Comparison of ENCODE assay signal across 19 cellular contexts in the genomic region with DNA sequence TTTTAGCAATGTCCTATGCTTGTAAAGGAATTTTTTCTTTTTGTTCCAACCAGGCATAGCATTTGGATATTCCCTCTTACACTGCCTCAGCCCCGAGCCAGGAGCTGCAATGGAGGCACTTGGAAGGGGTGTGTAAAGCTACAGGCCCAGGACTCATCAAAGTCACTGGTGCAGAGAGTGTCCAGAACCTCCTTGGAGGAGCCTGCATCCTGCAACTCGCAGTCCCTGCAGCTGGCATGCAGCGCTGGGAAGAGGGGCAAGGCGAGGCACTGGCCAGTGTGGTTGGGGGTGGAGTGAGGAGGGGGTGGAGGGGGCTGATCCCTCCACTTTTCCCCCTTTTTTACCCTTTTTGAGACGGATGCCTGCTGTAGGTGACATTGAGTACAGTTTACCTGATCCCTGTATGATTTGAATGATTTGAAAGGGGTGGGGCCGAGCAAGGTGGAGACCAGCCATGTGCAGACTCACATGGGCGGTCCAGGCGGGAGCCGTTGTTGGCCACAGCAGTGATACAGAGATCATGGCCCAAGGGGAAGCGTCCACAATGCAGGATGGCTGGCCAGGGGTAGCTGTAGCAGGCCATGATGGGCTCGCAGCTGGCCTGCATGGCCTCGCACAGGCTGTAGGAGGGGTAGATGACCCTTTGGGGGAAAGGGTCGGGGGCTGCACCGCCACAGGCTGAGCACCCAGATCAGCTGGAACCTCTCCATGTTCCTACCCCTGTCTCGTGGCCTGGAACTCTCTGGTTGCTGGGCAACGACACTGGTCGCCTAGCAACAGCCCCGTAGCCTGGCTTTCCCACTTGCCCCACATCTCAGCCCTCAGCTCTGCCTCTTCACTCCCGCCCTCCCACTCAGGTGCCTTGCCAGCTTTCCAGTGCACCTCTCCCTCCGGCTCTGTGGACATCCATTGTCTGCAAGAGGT. TPM values are rescaled to one million over a fixed set of nuclear protein-coding genes. Genes with fewer than 3 reads are reported as not detected.
DNase-seq lines count a peak whose midpoint lies in the region; ATAC-seq lines count a peak whose summit lies in the region.
"Had no signal": no experiment of that assay in that cellular context is flagged by ENCODE, and none has a peak within 500 bp of the region (broad histone marks: within the 10 kb centered on the region; RNA-seq: fewer than 3 reads in every experiment).

No MANE protein-coding gene starts in this region.

- no peak overlapping the region for H2BK120ac ChIP-seq in mesenchymal stem cell (ENCODE audit: low read depth, low read length)

- no peak overlapping the region for H3K9ac ChIP-seq in mesenchymal stem cell (ENCODE audit: low read length)

- H3K9me3 ChIP-seq in mesenchymal stem cell (ENCODE audit: control insufficient read depth, low read length): no peaks in the 10 kb centered on the region
- H3K9me3 ChIP-seq: ascending aorta had no signal

- no peaks in the 10 kb centered on the region for H3K27me3 ChIP-seq in mesenchymal stem cell (ENCODE audit: control insufficient read depth in 1 of 2, insufficient read depth in 1 of 2, low read length in 2 of 2)
- H3K27me3 ChIP-seq: ascending aorta had no signal

- ATAC-seq in GM21390 (IDR thresholded peaks at IDR 0.05; ENCODE audit: unreplicated experiment): no peak
- ATAC-seq in HG03354 (IDR thresholded peaks at IDR 0.05; ENCODE audit: poor library complexity, severe bottlenecking, unreplicated experiment): no peak
- ATAC-seq: naive thymus-derived CD4-positive, alpha-beta T cell had no signal

- H2AK5ac ChIP-seq in mesenchymal stem cell (ENCODE audit: low read length, severe bottlenecking): no peak overlapping the region

- peak overlapping the region; percentile 88 for H3K27ac ChIP-seq in angular gyrus (ENCODE audit: low read depth, low read length)
- H3K27ac ChIP-seq in mesenchymal stem cell (ENCODE audit: low read length, poor library complexity, severe bottlenecking): no peak overlapping the region
- H3K27ac ChIP-seq: ascending aorta, C4-2B had no signal

- H3K23ac ChIP-seq in mesenchymal stem cell (ENCODE audit: low read length in 2 of 2): no peak overlapping the region

- peaks cover 24% of the 10 kb centered on the region for H3K79me1 ChIP-seq in mesenchymal stem cell (replicated peaks; ENCODE audit: low read length, poor library complexity, severe bottlenecking)

- H3K4me3 ChIP-seq in mesenchymal stem cell (ENCODE audit: insufficient read depth in 1 of 2, low read depth in 1 of 2, low read length in 2 of 2): no peak overlapping the region
- H3K4me3 ChIP-seq: ascending aorta had no signal

- H3K4me1 ChIP-seq in mesenchymal stem cell (ENCODE audit: control insufficient read depth, insufficient read depth, low read depth, low read length): peaks cover 10% of the 10 kb centered on the region
- H3K4me1 ChIP-seq: ascending aorta had no signal

- H2AFZ ChIP-seq in mesenchymal stem cell (ENCODE audit: low read depth, low read length): no peak overlapping the region

- no peak overlapping the region for H3K4me2 ChIP-seq in mesenchymal stem cell (ENCODE audit: low read length, poor library complexity, severe bottlenecking)

- no peak overlapping the region for H2BK12ac ChIP-seq in mesenchymal stem cell (ENCODE audit: low read length in 2 of 2)

- H3K36me3 ChIP-seq in mesenchymal stem cell (ENCODE audit: control insufficient read depth in 1 of 2, insufficient read depth in 2 of 2, low read depth in 1 of 2, low read length in 2 of 2): peaks cover 16 to 33% of the 10 kb centered on the region in 2 experiments

- no peak overlapping the region for H2BK5ac ChIP-seq in mesenchymal stem cell (ENCODE audit: low read depth, low read length, poor library complexity, severe bottlenecking)

- no peak overlapping the region for H3K18ac ChIP-seq in mesenchymal stem cell (ENCODE audit: low read depth in 1 of 2, low read length in 2 of 2)

- WGBS in mesenchymal stem cell: 90% methylated on average over 19 of the region's 20 CpGs

- H3K4ac ChIP-seq in mesenchymal stem cell (ENCODE audit: low read depth in 1 of 2, low read length in 2 of 2): no peak overlapping the region

- no peak overlapping the region for H4K91ac ChIP-seq in mesenchymal stem cell (ENCODE audit: low read length)

- DNase-seq in ELF-1 (ENCODE audit: low read depth, low spot score): peak; percentile 70
- peak; percentile 74 for DNase-seq in NCI-H2029 (lab: John Stamatoyannopoulos, UW)
- DNase-seq in midbrain (lab: John Stamatoyannopoulos, UW): peak; percentile 38
- DNase-seq in mesenchymal stem cell: no peak
- no peak for DNase-seq in mucosa of gallbladder (ENCODE audit: low spot score)
- DNase-seq: activated CD4-positive, alpha-beta T cell treated with anti-CD3 and anti-CD28 coated beads for 1 hour; activated T-cell treated with anti-CD3 and anti-CD28 coated beads, Interleukin-2, amount 50 U/mL, for 1 hour; effector CD8-positive, alpha-beta T cell; foreskin fibroblast; kidney; naive thymus-derived CD4-positive, alpha-beta T cell; NCI-H146; OCI-M1; SW 1271 had no signal

- no peak overlapping the region for H3K14ac ChIP-seq in mesenchymal stem cell (ENCODE audit: low read length in 2 of 2)

- no peak overlapping the region for H4K8ac ChIP-seq in mesenchymal stem cell (ENCODE audit: low read length)

- H2BK15ac ChIP-seq in mesenchymal stem cell (ENCODE audit: low read depth, poor library complexity, severe bottlenecking): no peak overlapping the region

RNA-seq across cellular contexts. Expression of gene P4HTM, which starts 7.9 kb away (rescaled TPM):
- 19.1 TPM for polyA plus RNA-seq in mesenchymal stem cell (2013, experiment 1 of 2)
- polyA plus RNA-seq in mesenchymal stem cell (2013, experiment 2 of 2): 19.3 TPM
- 104 TPM for total RNA-seq in mucosa of gallbladder

RNA-seq across cellular contexts. Expression of gene WDR6, which starts 9.2 kb away (rescaled TPM):
- polyA plus RNA-seq in mesenchymal stem cell (2013, experiment 1 of 2): 54.8 TPM
- 51.7 TPM for polyA plus RNA-seq in mesenchymal stem cell (2013, experiment 2 of 2)
- total RNA-seq in mucosa of gallbladder: 283 TPM

RNA-seq across cellular contexts. Expression of gene DALRD3, which starts 20.4 kb away (rescaled TPM):
- polyA plus RNA-seq in mesenchymal stem cell (2013, experiment 1 of 2): 35.4 TPM
- polyA plus RNA-seq in mesenchymal stem cell (2013, experiment 2 of 2): 34.8 TPM
- 37.1 TPM for total RNA-seq in mucosa of gallbladder

RNA-seq across cellular contexts. Expression of gene NDUFAF3, which starts 23.9 kb away (rescaled TPM):
- polyA plus RNA-seq in mesenchymal stem cell (2013, experiment 1 of 2): 113 TPM
- polyA plus RNA-seq in mesenchymal stem cell (2013, experiment 2 of 2): 116 TPM
- 83.3 TPM for total RNA-seq in mucosa of gallbladder

RNA-seq across cellular contexts. Expression of gene IMPDH2, which starts 31.2 kb away (rescaled TPM):
- 136 TPM for polyA plus RNA-seq in mesenchymal stem cell (2013, experiment 1 of 2)
- polyA plus RNA-seq in mesenchymal stem cell (2013, experiment 2 of 2): 134 TPM
- total RNA-seq in mucosa of gallbladder: 136 TPM

Comparison
In these comparisons a context has a peak if more than half of its experiments do, and no peak if none do; other contexts are left out.
1. DNase-seq: peak in ELF-1 (single experiment), NCI-H2029 (single experiment) and midbrain (single experiment); none in mesenchymal stem cell (single experiment) and mucosa of gallbladder (single experiment).